Comparison of ENCODE assay signal across 9 cellular contexts in genomic region chr3:152278674-152279427, GRCh38. TPM values are rescaled to one million over a fixed set of nuclear protein-coding genes. Genes with fewer than 3 reads are reported as not detected.
DNase-seq lines count a peak whose midpoint lies in the region; ATAC-seq and TF ChIP-seq lines count a peak whose summit lies in the region.
"Had no signal": no experiment of that assay in that cellular context is flagged by ENCODE, and none has a peak within 500 bp of the region (broad histone marks: within the 10 kb centered on the region; RNA-seq: fewer than 3 reads in every experiment).

No MANE protein-coding gene starts in this region.

- H3K27me3 ChIP-seq in uterus: no peaks in the 10 kb centered on the region
- H3K27me3 ChIP-seq in testis: no peaks in the 10 kb centered on the region

- H3K9me3 ChIP-seq in uterus: no peaks in the 10 kb centered on the region
- H3K9me3 ChIP-seq in testis: no peaks in the 10 kb centered on the region

- H3K36me3 ChIP-seq in uterus (no peaks in the 10 kb centered on the region), testis (ENCODE audit: low read depth, missing control alignments) (no peaks in the 10 kb centered on the region)

- H3K27me3 Mint-ChIP-seq in activated naive CD4-positive, alpha-beta T cell treated with anti-CD3 and anti-CD28 coated beads, Interleukin-2, amount 50 U/mL, for 24 hours: no peaks in the 10 kb centered on the region
- H3K27me3 Mint-ChIP-seq in activated naive CD8-positive, alpha-beta T cell: no peaks in the 10 kb centered on the region
- no peaks in the 10 kb centered on the region for H3K27me3 Mint-ChIP-seq in memory B cell
- H3K27me3 Mint-ChIP-seq in MCF 10A (ENCODE audit: insufficient read depth, unreplicated experiment): no peaks in the 10 kb centered on the region

- no peak for TF ChIP-seq POLR2A in uterus (IDR thresholded peaks at IDR 0.05)
- no peak for TF ChIP-seq POLR2A in testis (IDR thresholded peaks at IDR 0.05)

- CTCF ChIA-PET in MCF 10A (lab: Yijun Ruan, JAX): interaction anchor here (1.3 kb wide), 1 partner anchor 19 kb away, joined by 3 read pairs; no protein-coding TSS in a partner anchor

- peak overlapping the region; percentile 80 for H3K4me3 Mint-ChIP-seq in activated naive CD4-positive, alpha-beta T cell treated with anti-CD3 and anti-CD28 coated beads, Interleukin-2, amount 50 U/mL, for 24 hours
- peak overlapping the region; percentile 80 for H3K4me3 Mint-ChIP-seq in activated naive CD8-positive, alpha-beta T cell
- H3K4me3 Mint-ChIP-seq in memory B cell (peak overlapping the region; percentile 55), MCF 10A (ENCODE audit: unreplicated experiment) (no peak overlapping the region)

- no peak for ATAC-seq in memory B cell (ENCODE audit: low read depth)
- ATAC-seq in HG02588 (IDR thresholded peaks at IDR 0.05; ENCODE audit: unreplicated experiment): no peak

- no peaks in the 10 kb centered on the region for H3K9me3 Mint-ChIP-seq in activated naive CD4-positive, alpha-beta T cell treated with anti-CD3 and anti-CD28 coated beads, Interleukin-2, amount 50 U/mL, for 24 hours
- H3K9me3 Mint-ChIP-seq in activated naive CD8-positive, alpha-beta T cell (ENCODE audit: low read depth): no peaks in the 10 kb centered on the region
- H3K9me3 Mint-ChIP-seq in memory B cell (no peaks in the 10 kb centered on the region), MCF 10A (ENCODE audit: unreplicated experiment) (no peaks in the 10 kb centered on the region)

- no peak for DNase-seq in activated naive CD4-positive, alpha-beta T cell treated with Interleukin-2 at 50 U/mL for 16 hours
- DNase-seq in memory B cell (ENCODE audit: low spot score in 2 of 2) (no peak), uterus (no peak), MCF 10A (ENCODE audit: unreplicated experiment) (no peak), testis (no peak)
- DNase-seq: NCI-H774 had no signal

- TF ChIP-seq CTCF in uterus (IDR thresholded peaks at IDR 0.05): no peak
- TF ChIP-seq CTCF in MCF 10A (IDR thresholded peaks at IDR 0.05; ENCODE audit: unreplicated experiment): no peak
- TF ChIP-seq CTCF in testis (IDR thresholded peaks at IDR 0.05): no peak

- H3K27ac ChIP-seq in uterus: peak overlapping the region; percentile 44 to 99
- no peak overlapping the region for H3K27ac ChIP-seq in testis

- no peak overlapping the region for H3K4me3 ChIP-seq in uterus
- H3K4me3 ChIP-seq in testis: no peak overlapping the region

- H3K4me1 ChIP-seq in uterus (peaks cover 5 to 8% of the 10 kb centered on the region in 2 donors), testis (peaks cover 16% of the 10 kb centered on the region)

- 71 to 82% methylated on average over 6 of the region's 6 CpGs for WGBS in testis, 2 donors

- H3K27ac Mint-ChIP-seq in activated naive CD4-positive, alpha-beta T cell treated with anti-CD3 and anti-CD28 coated beads, Interleukin-2, amount 50 U/mL, for 24 hours: peak overlapping the region; percentile 91
- peak overlapping the region; percentile 95 for H3K27ac Mint-ChIP-seq in activated naive CD8-positive, alpha-beta T cell
- H3K27ac Mint-ChIP-seq in memory B cell: peak overlapping the region; percentile 21
- H3K27ac Mint-ChIP-seq in MCF 10A (ENCODE audit: low read depth, unreplicated experiment): no peak overlapping the region

- peaks cover 1% of the 10 kb centered on the region for H3K36me3 Mint-ChIP-seq in activated naive CD4-positive, alpha-beta T cell treated with anti-CD3 and anti-CD28 coated beads, Interleukin-2, amount 50 U/mL, for 24 hours
- H3K36me3 Mint-ChIP-seq in activated naive CD8-positive, alpha-beta T cell: no peaks in the 10 kb centered on the region
- peaks cover 5% of the 10 kb centered on the region for H3K36me3 Mint-ChIP-seq in memory B cell
- H3K36me3 Mint-ChIP-seq in MCF 10A (ENCODE audit: insufficient read depth, unreplicated experiment): no peaks in the 10 kb centered on the region

- BruUV-seq in MCF 10A (replicated peaks; lab: Mats Ljungman, UMichigan): no TSS peak

- intact Hi-C loops in uterus (cut with DNase I; ENCODE audit: low total_unique reads): no loop called here
- intact Hi-C loops in MCF 10A (cut with micrococcal nuclease): loop anchor here (10.0 kb wide), 1 partner anchor 126 kb away; no protein-coding TSS in a partner anchor
- intact Hi-C loops in testis (cut with DNase I; ENCODE audit: low total_unique reads): no loop called here

- POLR2A ChIA-PET in MCF 10A (lab: Yijun Ruan, JAX): interaction anchor here (0.6 to 1.4 kb wide), 4 partner anchors 10 to 36 kb away, joined by 3 to 7 read pairs (median 4); partner anchors contain the start of gene MBNL1

- peaks cover 83% of the 10 kb centered on the region for H3K4me1 Mint-ChIP-seq in activated naive CD4-positive, alpha-beta T cell treated with anti-CD3 and anti-CD28 coated beads, Interleukin-2, amount 50 U/mL, for 24 hours
- H3K4me1 Mint-ChIP-seq in activated naive CD8-positive, alpha-beta T cell (ENCODE audit: low read depth): peaks cover 82% of the 10 kb centered on the region
- H3K4me1 Mint-ChIP-seq in memory B cell (peaks cover 55% of the 10 kb centered on the region), MCF 10A (ENCODE audit: insufficient read depth, unreplicated experiment) (peaks cover 32% of the 10 kb centered on the region)

RNA-seq across cellular contexts. Expression of gene MBNL1, which starts 10.1 kb away (rescaled TPM):
- total RNA-seq in uterus: 100 to 1,000 TPM; 219 to 470 (median 243) TPM
- total RNA-seq in MCF 10A (2022): 114 and 139 TPM in 2 replicates
- total RNA-seq in testis: 100 to 1,000 TPM; 145 to 167 TPM
- polyA plus RNA-seq in testis (ENCODE audit: insufficient read depth, low read depth, low replicate concordance): 36.5 TPM

Comparison
In these comparisons a context has a peak if more than half of its experiments do, and no peak if none do; other contexts are left out.
1. H3K27ac ChIP-seq: peak in uterus (2 of 2); none in testis (0 of 2).